ENCODE assay signal across 23 cellular contexts in the genomic region with DNA sequence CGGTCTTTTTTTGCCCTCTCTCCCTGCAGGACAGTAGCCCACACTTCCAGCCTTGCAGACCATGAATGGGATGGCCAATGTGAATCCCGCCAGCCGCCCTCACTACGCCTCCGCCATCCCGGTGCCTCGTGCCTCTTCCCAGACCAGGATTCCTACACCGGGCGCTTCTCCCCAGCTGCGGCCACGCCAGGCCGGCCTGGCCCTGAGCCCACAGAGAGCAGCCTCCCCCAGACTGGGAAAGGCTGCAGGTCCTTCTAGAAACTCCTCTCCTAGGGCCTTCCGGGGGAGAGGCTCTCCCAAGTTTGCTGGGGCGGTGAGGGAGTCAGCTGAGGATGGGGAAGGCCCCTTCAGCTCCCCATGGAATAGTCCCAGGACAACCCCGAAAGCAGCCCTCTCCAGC.
DNase-seq lines count a peak whose midpoint lies in the region; ATAC-seq, FAIRE-seq and TF ChIP-seq lines count a peak whose summit lies in the region.
"Had no signal": no experiment of that assay in that cellular context is flagged by ENCODE, and none has a peak within 500 bp of the region (broad histone marks: within the 10 kb centered on the region; RNA-seq: fewer than 3 reads in every experiment).

No MANE protein-coding gene starts in this region.

- TF ChIP-seq CTCF in natural killer cell (IDR thresholded peaks at IDR 0.05) (no peak), endothelial cell of umbilical vein (IDR thresholded peaks at IDR 0.05; ENCODE audit: extremely low read depth in 1 of 2, insufficient read depth in 1 of 2, low read depth in 1 of 2, low read length in 2 of 2) (no peak)

- no peak overlapping the region for H3K27ac Mint-ChIP-seq in natural killer cell treated with Interleukin-12 subunit alpha and Interleukin-12 subunit beta and Interleukin-15 and Interleukin-18, amount 100 ng/mL, for 72 hours
- no peak overlapping the region for H3K27ac Mint-ChIP-seq in natural killer cell
- no peak overlapping the region for H3K27ac Mint-ChIP-seq in activated naive CD4-positive, alpha-beta T cell treated with anti-CD3 and anti-CD28 coated beads, Interleukin-2, amount 50 U/mL, for 72 hours
- H3K27ac Mint-ChIP-seq: B cell; CD4-positive, alpha-beta memory T cell had no signal

- no peak overlapping the region for H3K23ac ChIP-seq in neuronal stem cell (ENCODE audit: low read depth, low read length, poor library complexity)

- WGBS in neuronal stem cell (ENCODE audit: extremely low coverage in 2 of 2, insufficient read length in 2 of 2, insufficient replicate concordance in 1 of 2), 2 donors, result no CpG with 5 or more reads among the region's 15 CpGs

- dilution Hi-C loops in endothelial cell of umbilical vein (cut with MboI; ENCODE audit: extremely low pct_ligation_motif_present, low sequenced_read_pairs), result no loop called here

- FAIRE-seq in endothelial cell of umbilical vein (lab: Jason Lieb, UNC), result no peak
- FAIRE-seq: A204.1, GM12878 had no signal

- no peak overlapping the region for H2BK5ac ChIP-seq in neuronal stem cell (ENCODE audit: low read length)

- H3K27me3 ChIP-seq in endothelial cell of umbilical vein (ENCODE audit: control insufficient read depth in 2 of 2, insufficient read depth in 2 of 2, low read length in 2 of 2), result no peaks in the 10 kb centered on the region
- no peaks in the 10 kb centered on the region for H3K27me3 ChIP-seq in neuronal stem cell (ENCODE audit: control insufficient read depth in 3 of 3, insufficient read depth in 3 of 3, low read depth in 1 of 3, low read length in 3 of 3)
- H3K27me3 ChIP-seq: BLaER1 had no signal

- H2AFZ ChIP-seq in endothelial cell of umbilical vein (ENCODE audit: low read depth, low read length) (no peak overlapping the region), neuronal stem cell (ENCODE audit: low read length) (no peak overlapping the region)

- H3K4ac ChIP-seq in neuronal stem cell (ENCODE audit: low read length), result no peak overlapping the region

- H3K79me1 ChIP-seq in neuronal stem cell (ENCODE audit: low read depth, low read length), result no peaks in the 10 kb centered on the region

- no peak overlapping the region for H2BK12ac ChIP-seq in neuronal stem cell (ENCODE audit: low read length)

- peak in 1 of 2 donors; percentile 12 for ATAC-seq in natural killer cell treated with Interleukin-12 subunit alpha and Interleukin-12 subunit beta and Interleukin-15 and Interleukin-18, amount 100 ng/mL, for 72 hours
- ATAC-seq in natural killer cell (no peak), GM21786 (IDR thresholded peaks at IDR 0.05; ENCODE audit: unreplicated experiment) (no peak)
- no peak for ATAC-seq in activated naive CD4-positive, alpha-beta T cell treated with anti-CD3 and anti-CD28 coated beads, Interleukin-2, amount 50 U/mL, for 72 hours
- ATAC-seq: GM12878 had no signal

- H2AK5ac ChIP-seq in neuronal stem cell (ENCODE audit: low read depth, low read length), result peak overlapping the region; percentile 69

- H3K4me2 ChIP-seq in endothelial cell of umbilical vein (ENCODE audit: insufficient read depth, low read length) (no peak overlapping the region), neuronal stem cell (ENCODE audit: insufficient read depth, low read length, poor library complexity, severe bottlenecking) (no peak overlapping the region)
- H3K4me2 ChIP-seq: BLaER1 had no signal

- H3K9me1 ChIP-seq in endothelial cell of umbilical vein (replicated peaks; ENCODE audit: control insufficient read depth, extremely low read depth, insufficient read depth, low read length), result no peaks in the 10 kb centered on the region

- no peaks in the 10 kb centered on the region for H3K36me3 Mint-ChIP-seq in natural killer cell treated with Interleukin-12 subunit alpha and Interleukin-12 subunit beta and Interleukin-15 and Interleukin-18, amount 100 ng/mL, for 72 hours
- no peaks in the 10 kb centered on the region for H3K36me3 Mint-ChIP-seq in natural killer cell
- no peaks in the 10 kb centered on the region for H3K36me3 Mint-ChIP-seq in activated naive CD4-positive, alpha-beta T cell treated with anti-CD3 and anti-CD28 coated beads, Interleukin-2, amount 50 U/mL, for 72 hours
- H3K36me3 Mint-ChIP-seq: CD4-positive, alpha-beta memory T cell had no signal

- H4K8ac ChIP-seq in neuronal stem cell (ENCODE audit: low read depth, low read length), result no peak overlapping the region

- H3K4me3 ChIP-seq in endothelial cell of umbilical vein (replicated peaks in 1 of 3; ENCODE audit: insufficient read depth in 1 of 3, low read depth in 1 of 3, low read length in 3 of 3) (no peak overlapping the region), neuronal stem cell (ENCODE audit: low read length in 2 of 2) (no peak overlapping the region)
- H3K4me3 ChIP-seq: BLaER1, GM12878 had no signal

- H3K4me1 ChIP-seq in endothelial cell of umbilical vein (ENCODE audit: control insufficient read depth, extremely low read depth, insufficient read depth, low read length) (peaks cover 3% of the 10 kb centered on the region), neuronal stem cell (ENCODE audit: control insufficient read depth in 2 of 2, insufficient read depth in 1 of 2, low read depth in 1 of 2, low read length in 2 of 2) (no peaks in the 10 kb centered on the region)

- H3K27ac ChIP-seq in endothelial cell of umbilical vein (ENCODE audit: insufficient read depth, low read depth, low read length) (no peak overlapping the region), neuronal stem cell (replicated peaks; ENCODE audit: low read length) (no peak overlapping the region)
- H3K27ac ChIP-seq: 22Rv1, BLaER1, C4-2B had no signal

- no peak overlapping the region for H2BK15ac ChIP-seq in neuronal stem cell (ENCODE audit: low read length)

- H3K79me2 ChIP-seq in endothelial cell of umbilical vein (ENCODE audit: control insufficient read depth, insufficient read depth, low read length), result peaks cover 27% of the 10 kb centered on the region

- no peak overlapping the region for H4K91ac ChIP-seq in neuronal stem cell (ENCODE audit: low read depth, low read length, poor library complexity)

- no peaks in the 10 kb centered on the region for H4K20me1 ChIP-seq in endothelial cell of umbilical vein (replicated peaks; ENCODE audit: control insufficient read depth, extremely low read depth, insufficient read depth, low read length)

- peak; percentile 46 for DNase-seq in natural killer cell treated with Interleukin-12 subunit alpha and Interleukin-12 subunit beta and Interleukin-15 and Interleukin-18, amount 100 ng/mL, for 72 hours (ENCODE audit: low spot score)
- DNase-seq in natural killer cell, result no peak
- no peak for DNase-seq in endothelial cell of umbilical vein (ENCODE audit: low read depth, low spot score)
- DNase-seq in neuronal stem cell (ENCODE audit: low spot score), result no peak
- peak; percentile 58 for DNase-seq in posterior vena cava (ENCODE audit: low spot score)
- DNase-seq in activated naive CD4-positive, alpha-beta T cell treated with anti-CD3 and anti-CD28 coated beads, Interleukin-2, amount 50 U/mL, for 72 hours (ENCODE audit: low spot score in 2 of 2), result no peak
- DNase-seq in NCI-H526 treated with DMSO at 0.1 percent for 48 hours (lab: John Stamatoyannopoulos, UW), result no peak
- DNase-seq: Calu3; CD4-positive, alpha-beta memory T cell; COR-L47; DMS53; DMS79 treated with DMSO at 0.1 percent for 48 hours; GF-D8; GOT3; H7; HCEC 1CT had no signal

- no peak for TF ChIP-seq POLR2A in endothelial cell of umbilical vein (IDR thresholded peaks at IDR 0.05; ENCODE audit: low read depth, low read length)

- no peak overlapping the region for H3K4me3 Mint-ChIP-seq in natural killer cell treated with Interleukin-12 subunit alpha and Interleukin-12 subunit beta and Interleukin-15 and Interleukin-18, amount 100 ng/mL, for 72 hours
- no peak overlapping the region for H3K4me3 Mint-ChIP-seq in natural killer cell
- H3K4me3 Mint-ChIP-seq: B cell; CD4-positive, alpha-beta memory T cell had no signal

- H3K18ac ChIP-seq in neuronal stem cell (ENCODE audit: low read length), result no peak overlapping the region

- H3K4me1 Mint-ChIP-seq in natural killer cell treated with Interleukin-12 subunit alpha and Interleukin-12 subunit beta and Interleukin-15 and Interleukin-18, amount 100 ng/mL, for 72 hours (ENCODE audit: low read depth in 2 of 2), result no peaks in the 10 kb centered on the region
- no peaks in the 10 kb centered on the region for H3K4me1 Mint-ChIP-seq in natural killer cell
- H3K4me1 Mint-ChIP-seq: B cell; CD4-positive, alpha-beta memory T cell had no signal

- intact Hi-C loops in natural killer cell (cut with micrococcal nuclease), result no loop called here
- intact Hi-C loops in endothelial cell of umbilical vein (cut with micrococcal nuclease), result no loop called here
- intact Hi-C loops in posterior vena cava (cut with DNase I), result loop anchor here in 1 of 2 donors (1.0 kb wide), 1 partner anchor 189 kb away; no protein-coding TSS in a partner anchor

- H3K9me3 ChIP-seq in endothelial cell of umbilical vein (replicated peaks; ENCODE audit: control insufficient read depth, insufficient read depth, low read length), result no peaks in the 10 kb centered on the region
- H3K9me3 ChIP-seq in neuronal stem cell (replicated peaks in 1 of 2; ENCODE audit: control insufficient read depth in 2 of 2, insufficient read depth in 1 of 2, low read depth in 1 of 2, low read length in 2 of 2), result no peaks in the 10 kb centered on the region
- H3K9me3 ChIP-seq: BLaER1 had no signal

- TSS peak; percentile 39 for BruUV-seq in endothelial cell of umbilical vein (replicated peaks; lab: Mats Ljungman, UMichigan)

- peaks cover 0 to 5% of the 10 kb centered on the region in 2 donors for H3K27me3 Mint-ChIP-seq in natural killer cell treated with Interleukin-12 subunit alpha and Interleukin-12 subunit beta and Interleukin-15 and Interleukin-18, amount 100 ng/mL, for 72 hours
- H3K27me3 Mint-ChIP-seq in natural killer cell (ENCODE audit: low read depth in 2 of 2), result peaks cover 0 to 7% of the 10 kb centered on the region in 2 donors
- H3K27me3 Mint-ChIP-seq: CD4-positive, alpha-beta memory T cell had no signal

- POLR2A ChIA-PET in endothelial cell of umbilical vein (lab: Charles Lee), result no interaction called here

- H3K36me3 ChIP-seq in endothelial cell of umbilical vein (ENCODE audit: control insufficient read depth in 2 of 2, extremely low read depth in 1 of 2, insufficient read depth in 2 of 2, low read length in 2 of 2) (no peaks in the 10 kb centered on the region), neuronal stem cell (replicated peaks in 1 of 2; ENCODE audit: control insufficient read depth in 2 of 2, insufficient read depth in 2 of 2, low read length in 2 of 2) (no peaks in the 10 kb centered on the region)

- CTCF ChIA-PET in endothelial cell of umbilical vein (lab: Charles Lee), result interaction anchor here (0.8 to 1.3 kb wide), 3 partner anchors 10 to 170 kb away, joined by 3 to 4 read pairs (median 3); no protein-coding TSS in a partner anchor

- H2BK120ac ChIP-seq in neuronal stem cell (ENCODE audit: low read depth, low read length), result no peak overlapping the region

- H3K14ac ChIP-seq in neuronal stem cell (ENCODE audit: low read length), result no peak overlapping the region

- no peaks in the 10 kb centered on the region for H3K9me3 Mint-ChIP-seq in natural killer cell treated with Interleukin-12 subunit alpha and Interleukin-12 subunit beta and Interleukin-15 and Interleukin-18, amount 100 ng/mL, for 72 hours
- H3K9me3 Mint-ChIP-seq in natural killer cell, result no peaks in the 10 kb centered on the region
- no peaks in the 10 kb centered on the region for H3K9me3 Mint-ChIP-seq in activated naive CD4-positive, alpha-beta T cell treated with anti-CD3 and anti-CD28 coated beads, Interleukin-2, amount 50 U/mL, for 72 hours
- H3K9me3 Mint-ChIP-seq: CD4-positive, alpha-beta memory T cell had no signal

- H3K9ac ChIP-seq in endothelial cell of umbilical vein (replicated peaks; ENCODE audit: extremely low read depth, insufficient read depth, low read length), result no peak overlapping the region
- H3K9ac ChIP-seq in neuronal stem cell (ENCODE audit: low read depth, low read length, poor library complexity), result no peak overlapping the region
- H3K9ac ChIP-seq: BLaER1 had no signal

Comparison
In these comparisons a context has a peak if more than half of its experiments do, and no peak if none do; other contexts are left out.
1. DNase-seq: peak in natural killer cell treated with Interleukin-12 subunit alpha and Interleukin-12 subunit beta and Interleukin-15 and Interleukin-18, amount 100 ng/mL, for 72 hours (single experiment) and posterior vena cava (single experiment); none in natural killer cell (single experiment), endothelial cell of umbilical vein (single experiment), neuronal stem cell (single experiment), activated naive CD4-positive, alpha-beta T cell treated with anti-CD3 and anti-CD28 coated beads, Interleukin-2, amount 50 U/mL, for 72 hours (0 of 2) and NCI-H526 treated with DMSO at 0.1 percent for 48 hours (single experiment).